In genomic region chr5:173907686-173908371, GRCh38 we compare ENCODE assay signal across 1 cellular context.
TF ChIP-seq lines count a peak whose summit lies in the region.

No MANE protein-coding gene starts in this region.

TF ChIP-seq in WTC11, 78 proteins besides CTCF, POLR2A, EP300 and RAD21:
- no peak for TF ChIP-seq ZNF532 (CRISPR knock-in tag; IDR thresholded peaks at IDR 0.05; ENCODE audit: borderline replicate concordance)
- TF ChIP-seq NR2C2 (CRISPR knock-in tag; IDR thresholded peaks at IDR 0.05), result no peak
- TF ChIP-seq USF2 (CRISPR knock-in tag; IDR thresholded peaks at IDR 0.05), result no peak
- no peak for TF ChIP-seq FOXJ3 (CRISPR knock-in tag; IDR thresholded peaks at IDR 0.05; ENCODE audit: borderline replicate concordance)
- TF ChIP-seq TEAD4 (CRISPR knock-in tag; IDR thresholded peaks at IDR 0.05), result no peak
- TF ChIP-seq IRF2 (CRISPR knock-in tag; IDR thresholded peaks at IDR 0.05; ENCODE audit: borderline replicate concordance, low read depth), result no peak
- no peak for TF ChIP-seq ETV6 (CRISPR knock-in tag; IDR thresholded peaks at IDR 0.05)
- TF ChIP-seq E2F5 (CRISPR knock-in tag; IDR thresholded peaks at IDR 0.05), result no peak
- TF ChIP-seq TCF7 (CRISPR knock-in tag; IDR thresholded peaks at IDR 0.05; ENCODE audit: low read depth), result no peak
- no peak for TF ChIP-seq ZNF416 (CRISPR knock-in tag; IDR thresholded peaks at IDR 0.05)
- TF ChIP-seq E2F1 (CRISPR knock-in tag; IDR thresholded peaks at IDR 0.05), result no peak
- TF ChIP-seq ZNF232 (CRISPR knock-in tag; IDR thresholded peaks at IDR 0.05), result no peak
- no peak for TF ChIP-seq ERG (CRISPR knock-in tag; IDR thresholded peaks at IDR 0.05)
- TF ChIP-seq CREM (CRISPR knock-in tag; IDR thresholded peaks at IDR 0.05), result no peak
- TF ChIP-seq HMGXB4 (CRISPR knock-in tag; IDR thresholded peaks at IDR 0.05), result no peak
